ENCODE assay signal across 8 cellular contexts in genomic region chr3:192917508-192918274, GRCh38. TPM values are rescaled to one million over a fixed set of nuclear protein-coding genes. Genes with fewer than 3 reads are reported as not detected.
DNase-seq lines count a peak whose midpoint lies in the region; ATAC-seq and TF ChIP-seq lines count a peak whose summit lies in the region.

Gene MB21D2, minus strand, starts transcription at chr3:192917856. Its CDS starts 16 bp downstream, at chr3:192917840.

- peaks cover 22% of the 10 kb centered on the region for H3K23me2 ChIP-seq in H9 (ENCODE audit: insufficient read length, low read depth, low read length, poor library complexity, severe bottlenecking)

- H3K27me3 Mint-ChIP-seq in H9 (ENCODE audit: low read depth), result peaks cover 13% of the 10 kb centered on the region
- peaks cover 14% of the 10 kb centered on the region for H3K27me3 Mint-ChIP-seq in glutamatergic neuron (ENCODE audit: unreplicated experiment)
- H3K27me3 Mint-ChIP-seq in type B pancreatic cell, result peaks cover 20% of the 10 kb centered on the region

- H3T11ph ChIP-seq in H9 (ENCODE audit: low read length), result no peak within 1 kb of the TSS

- peak within 1 kb of the TSS; percentile 100 for H3K4me2 ChIP-seq in H9 (ENCODE audit: insufficient read depth, insufficient read length, low read length)

- WGBS in H9 (ENCODE audit: extremely low coverage, insufficient read length, low lambda C conversion rate), result no CpG with 5 or more reads among the region's 60 CpGs

- H4K91ac ChIP-seq in H9 (ENCODE audit: insufficient read length, low read depth, low read length), result no peak within 1 kb of the TSS

- no peaks in the 10 kb centered on the region for H3K27me3 ChIP-seq in H9 (ENCODE audit: insufficient read depth, low read length)
- peaks cover 9% of the 10 kb centered on the region for H3K27me3 ChIP-seq in adipocyte (replicated peaks; ENCODE audit: control insufficient read depth, insufficient read depth, low read length)

- peaks cover 58 to 65% of the 10 kb centered on the region in 2 experiments for H3K4me1 Mint-ChIP-seq in H9
- H3K4me1 Mint-ChIP-seq in glutamatergic neuron (ENCODE audit: low read depth, unreplicated experiment), result peaks cover 46% of the 10 kb centered on the region
- H3K4me1 Mint-ChIP-seq in type B pancreatic cell (ENCODE audit: unreplicated experiment), result peaks cover 29% of the 10 kb centered on the region

- H3K27ac Mint-ChIP-seq in H9 (peak within 1 kb of the TSS; percentile 95 to 100 (median 98)), glutamatergic neuron (ENCODE audit: unreplicated experiment) (peak within 1 kb of the TSS; percentile 98), type B pancreatic cell (peak within 1 kb of the TSS; percentile 97)

- ATAC-seq in omental fat pad (ENCODE audit: low FRiP score), result peak; percentile 90

- H3K9ac ChIP-seq in H9 (ENCODE audit: extremely low read depth, insufficient read length, low read length), result peak within 1 kb of the TSS; percentile 79
- H3K9ac ChIP-seq in SK-N-MC (ENCODE audit: insufficient read length), result peak within 1 kb of the TSS; percentile 77
- H3K9ac ChIP-seq in adipocyte (ENCODE audit: low read length), result peak within 1 kb of the TSS; percentile 87

- H3K4me1 ChIP-seq in H9 (ENCODE audit: insufficient read depth, low read length) (peaks cover 22% of the 10 kb centered on the region), adipocyte (ENCODE audit: control insufficient read depth, insufficient read depth, low read length) (peaks cover 6% of the 10 kb centered on the region)

- no peak within 1 kb of the TSS for H3K23ac ChIP-seq in H9 (ENCODE audit: insufficient read length, low read depth, low read length)

- no peak within 1 kb of the TSS for H2AK5ac ChIP-seq in H9 (ENCODE audit: insufficient read length, low read length)

- peak within 1 kb of the TSS; percentile 36 for H4K5ac ChIP-seq in H9 (ENCODE audit: insufficient read length, low read depth, low read length)

- H3K9me3 ChIP-seq in H9 (ENCODE audit: control insufficient read depth, low read depth, low read length) (no peaks in the 10 kb centered on the region), SK-N-MC (ENCODE audit: low read depth, low read length) (no peaks in the 10 kb centered on the region), adipocyte (ENCODE audit: control insufficient read depth, low read length) (no peaks in the 10 kb centered on the region)

- peaks cover 20% of the 10 kb centered on the region for H3K79me2 ChIP-seq in H9 (ENCODE audit: insufficient read depth, low read length)

- H3K27ac ChIP-seq in H9 (ENCODE audit: insufficient read length, low read depth, low read length), result peak within 1 kb of the TSS; percentile 91
- H3K27ac ChIP-seq in SK-N-MC, result peak within 1 kb of the TSS; percentile 61; the same call in 1 of the 2 replicates

- peaks cover 3% of the 10 kb centered on the region for H3K79me1 ChIP-seq in H9 (ENCODE audit: insufficient read depth, low read depth, low read length, poor library complexity, severe bottlenecking)

- H3K9me3 Mint-ChIP-seq in H9 (no peaks in the 10 kb centered on the region), glutamatergic neuron (ENCODE audit: unreplicated experiment) (peaks cover 24% of the 10 kb centered on the region), type B pancreatic cell (no peaks in the 10 kb centered on the region)

- DNase-seq in GM10266 (ENCODE audit: extremely low spot score), result peak; percentile 88
- DNase-seq in H9, result peak; percentile 67
- DNase-seq in M059J (ENCODE audit: low read depth), result peak; percentile 87
- no peak for DNase-seq in SK-N-MC (ENCODE audit: low read depth, low spot score)
- DNase-seq in adipocyte (ENCODE audit: low read depth), result peak; percentile 92
- peak; percentile 83 for DNase-seq in glutamatergic neuron
- peak; percentile 39 for DNase-seq in omental fat pad (ENCODE audit: low spot score)
- DNase-seq in type B pancreatic cell (ENCODE audit: extremely low spot score, unreplicated experiment), result peak; percentile 81

- H2BK15ac ChIP-seq in H9 (ENCODE audit: low read depth, low read length), result no peak within 1 kb of the TSS; the same call in 1 of the 2 replicates

- H3K14ac ChIP-seq in H9 (ENCODE audit: insufficient read depth, low read length), result peak within 1 kb of the TSS; percentile 93

- no peak within 1 kb of the TSS for H2AFZ ChIP-seq in H9 (ENCODE audit: low read length)

- H2BK120ac ChIP-seq in H9 (ENCODE audit: low read depth, low read length, poor library complexity, severe bottlenecking), result no peak within 1 kb of the TSS

- H3K36me3 Mint-ChIP-seq in H9 (ENCODE audit: insufficient read depth in 1 of 3, low read depth in 3 of 3), result no peaks in the 10 kb centered on the region; a peak in 1 of 7 replicates
- H3K36me3 Mint-ChIP-seq in glutamatergic neuron (ENCODE audit: unreplicated experiment), result no peaks in the 10 kb centered on the region
- H3K36me3 Mint-ChIP-seq in type B pancreatic cell, result no peaks in the 10 kb centered on the region

- peak within 1 kb of the TSS; percentile 94 to 98 for H3K4me3 Mint-ChIP-seq in H9
- peak within 1 kb of the TSS; percentile 99 for H3K4me3 Mint-ChIP-seq in glutamatergic neuron (ENCODE audit: unreplicated experiment)
- H3K4me3 Mint-ChIP-seq in type B pancreatic cell, result peak within 1 kb of the TSS; percentile 95

- no peak within 1 kb of the TSS for H3K4ac ChIP-seq in H9 (ENCODE audit: low read depth, low read length)

- peak within 1 kb of the TSS; percentile 85 for H3K56ac ChIP-seq in H9 (ENCODE audit: insufficient read length, low read depth, low read length)

- H4K8ac ChIP-seq in H9 (replicated peaks; ENCODE audit: insufficient read length, low read depth, low read length), result no peak within 1 kb of the TSS

- no peaks in the 10 kb centered on the region for H4K20me1 ChIP-seq in H9 (ENCODE audit: control insufficient read depth, insufficient read depth, insufficient read length)

- no peak within 1 kb of the TSS for H2BK20ac ChIP-seq in H9 (ENCODE audit: low read depth, low read length, poor library complexity, severe bottlenecking)

- H2BK5ac ChIP-seq in H9 (ENCODE audit: insufficient read length, low read length), result peak within 1 kb of the TSS; percentile 80

- no peak for TF ChIP-seq CTCF in GM10266 (IDR thresholded peaks at IDR 0.05; ENCODE audit: control insufficient read depth, insufficient read depth, low read depth, missing control alignments)
- TF ChIP-seq CTCF in H9 (conservative IDR thresholded peaks at IDR 0.05), result no peak
- no peak for TF ChIP-seq CTCF in glutamatergic neuron (IDR thresholded peaks at IDR 0.05; ENCODE audit: partially characterized antibody, unreplicated experiment)
- no peak for TF ChIP-seq CTCF in omental fat pad (IDR thresholded peaks at IDR 0.05)
- TF ChIP-seq CTCF in type B pancreatic cell (conservative IDR thresholded peaks at IDR 0.05), result peak; percentile 36

- H2BK12ac ChIP-seq in H9 (ENCODE audit: insufficient read length, low read depth, low read length), result no peak within 1 kb of the TSS

- H3K36me3 ChIP-seq in SK-N-MC (ENCODE audit: insufficient read depth, low read length), result no peaks in the 10 kb centered on the region
- no peaks in the 10 kb centered on the region for H3K36me3 ChIP-seq in adipocyte (ENCODE audit: control insufficient read depth, insufficient read depth, low read length, severe bottlenecking)

- peak within 1 kb of the TSS; percentile 93 for H3K18ac ChIP-seq in H9 (ENCODE audit: insufficient read length, low read depth, low read length)

- H3K4me3 ChIP-seq in SK-N-MC, result peak within 1 kb of the TSS; percentile 98
- H3K4me3 ChIP-seq in adipocyte (ENCODE audit: low read length), result peak within 1 kb of the TSS; percentile 99

RNA-seq across cellular contexts. Expression of gene MB21D2, which starts in this region (rescaled TPM):
- total RNA-seq in H9 (2021) (19.1 and 20.8 TPM in 2 replicates), glutamatergic neuron (ENCODE audit: unreplicated experiment) (42.5 TPM), omental fat pad (10 to 100 TPM in 1 of 4 donors, 1 to 10 TPM in 3; 3.5 to 18.2 (median 5.2) TPM), type B pancreatic cell (ENCODE audit: low replicate concordance) (14.1 and 23.1 TPM in 2 replicates)
- total RNA-seq in M059J (2014; rRNA removed; shearing (Covaris generic)), result 28.3 and 35.0 TPM in 2 replicates
